Comparison of ENCODE assay signal across 15 cellular contexts in the genomic region with DNA sequence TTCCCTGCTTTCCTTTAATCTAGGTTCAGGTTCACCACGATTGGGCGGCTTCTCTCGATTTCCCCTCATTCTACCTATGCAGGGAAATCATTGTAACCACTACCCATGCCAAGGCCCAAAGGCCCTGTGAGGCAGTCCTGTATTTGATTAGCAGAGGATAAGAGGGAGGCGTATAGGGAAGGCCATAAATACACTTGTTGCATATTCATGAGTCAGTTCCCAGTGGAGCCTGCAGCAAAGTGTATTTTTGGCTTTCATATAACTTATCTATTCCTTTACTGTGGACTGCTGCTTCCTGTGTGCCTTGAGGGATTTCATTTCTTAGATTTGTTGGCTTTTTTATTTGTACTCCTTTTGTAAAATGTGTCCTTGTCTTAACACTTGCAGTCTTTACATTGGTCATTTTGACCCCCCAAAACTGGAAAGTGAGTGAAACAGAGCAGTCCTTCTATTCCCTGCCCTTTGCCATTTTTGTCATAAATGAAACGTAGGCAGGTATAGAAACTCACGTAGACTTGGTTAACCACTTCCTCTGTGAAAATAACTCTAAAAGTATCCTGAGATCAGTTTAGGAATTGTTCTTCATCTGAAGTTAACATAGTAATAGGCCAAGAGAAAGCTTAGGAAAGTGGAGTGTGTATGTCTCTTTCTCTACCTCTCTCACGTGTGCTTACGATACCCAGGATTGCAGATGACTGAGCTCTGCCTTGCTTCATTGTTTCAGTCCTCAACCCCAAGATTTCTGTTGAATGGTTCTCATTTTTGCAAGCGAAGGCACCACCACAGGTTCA. TPM values are rescaled to one million over a fixed set of nuclear protein-coding genes. Genes with fewer than 3 reads are reported as not detected.
A peak's percentile ranks its signal among the peaks of the same experiment; 100 is the strongest.
DNase-seq lines count a peak whose midpoint lies in the region; ATAC-seq and TF ChIP-seq lines count a peak whose summit lies in the region.
"Had no signal": no experiment of that assay in that cellular context is flagged by ENCODE, and none has a peak within 500 bp of the region (broad histone marks: within the 10 kb centered on the region; RNA-seq: fewer than 3 reads in every experiment).

No MANE protein-coding gene starts in this region.

- H3K9me3 Mint-ChIP-seq in memory B cell = no peaks in the 10 kb centered on the region
- H3K9me3 Mint-ChIP-seq: dendritic cell treated with granulocyte-macrophage colony-stimulating factor and Interleukin-4, amounts not matched to agents 40 ng/mL and 50 ng/mL, for 4 days had no signal

- no peak overlapping the region for H3K9ac ChIP-seq in DND-41 (ENCODE audit: low read depth, low read length)
- peak overlapping the region; percentile 13; the same call in 1 of the 2 replicates for H3K9ac ChIP-seq in OCI-LY3 (ENCODE audit: low read length)

- no peaks in the 10 kb centered on the region for H3K27me3 Mint-ChIP-seq in memory B cell
- H3K27me3 Mint-ChIP-seq: dendritic cell treated with granulocyte-macrophage colony-stimulating factor and Interleukin-4, amounts not matched to agents 40 ng/mL and 50 ng/mL, for 4 days had no signal

- no peak for TF ChIP-seq EP300 in upper lobe of left lung (IDR thresholded peaks at IDR 0.05)

- TF ChIP-seq CTCF in DND-41 (IDR thresholded peaks at IDR 0.05; ENCODE audit: borderline replicate concordance, extremely low read depth, low read length, poor library complexity, severe bottlenecking) (no peak), OCI-LY3 (IDR thresholded peaks at IDR 0.05; ENCODE audit: low read depth, low read length) (no peak), upper lobe of left lung (IDR thresholded peaks at IDR 0.05) (no peak)

- no peak overlapping the region for H3K4me3 Mint-ChIP-seq in memory B cell
- H3K4me3 Mint-ChIP-seq: dendritic cell treated with granulocyte-macrophage colony-stimulating factor and Interleukin-4, amounts not matched to agents 40 ng/mL and 50 ng/mL, for 4 days had no signal

- H3K36me3 ChIP-seq in DND-41 (ENCODE audit: insufficient read depth, low read length) (peaks cover 96% of the 10 kb centered on the region), OCI-LY3 (replicated peaks; ENCODE audit: low read depth, low read length) (peaks cover 33% of the 10 kb centered on the region), upper lobe of left lung (peaks cover 22 to 97% (median 78%) of the 10 kb centered on the region in 4 donors)

- H3K4me1 Mint-ChIP-seq in memory B cell = peaks cover 24% of the 10 kb centered on the region

- H3K4me3 ChIP-seq in DND-41 (ENCODE audit: low read depth in 1 of 2, low read length in 2 of 2) (no peak overlapping the region), OCI-LY3 (ENCODE audit: low read length) (peak overlapping the region; percentile 40; the same call in 1 of the 2 replicates), upper lobe of left lung (no peak overlapping the region)

- ATAC-seq in DND-41 (ENCODE audit: insufficient read depth, low read depth) = 0 out of 3 replicates have a peak, but pooled peaks have one; percentile 24
- ATAC-seq in GM18909 (IDR thresholded peaks at IDR 0.05; ENCODE audit: poor library complexity, unreplicated experiment) = peak; percentile 39
- ATAC-seq in memory B cell (ENCODE audit: low read depth) = no peak
- ATAC-seq in upper lobe of left lung (ENCODE audit: low FRiP score in 2 of 2) = no peak
- ATAC-seq: foreskin keratinocyte had no signal

- H3K4me1 ChIP-seq in DND-41 (ENCODE audit: insufficient read depth, low read length) (peaks cover 4% of the 10 kb centered on the region; the same call in 1 of the 2 replicates), OCI-LY3 (ENCODE audit: low read length) (peaks cover 25% of the 10 kb centered on the region), upper lobe of left lung (no peaks in the 10 kb centered on the region)
- H3K4me1 ChIP-seq: foreskin keratinocyte had no signal

- H3K27ac Mint-ChIP-seq in memory B cell = peak overlapping the region; percentile 76
- H3K27ac Mint-ChIP-seq: dendritic cell treated with granulocyte-macrophage colony-stimulating factor and Interleukin-4, amounts not matched to agents 40 ng/mL and 50 ng/mL, for 4 days had no signal

- no peak for DNase-seq in DND-41
- no peak for DNase-seq in memory B cell (ENCODE audit: low spot score in 2 of 2)
- DNase-seq in NCI-H345 treated with DMSO at 0.1 percent for 48 hours (lab: John Stamatoyannopoulos, UW; ENCODE audit: unreplicated experiment) = no peak
- DNase-seq in upper lobe of left lung = no peak
- DNase-seq in ureter (ENCODE audit: low spot score) = no peak
- DNase-seq in activated CD4-positive, CD25-positive, alpha-beta regulatory T cell (lab: John Stamatoyannopoulos, UW) = no peak
- DNase-seq: activated gamma-delta T cell treated with Interleukin-2 at 50 U/mL for 16 hours; COR-L47; foreskin keratinocyte; IMR-90; NCI-H2171; stimulated activated CD4-positive, alpha-beta T cell treated with anti-CD3 and anti-CD28 coated beads, Interleukin-12 subunit alpha, Interleukin-12 subunit beta, amount 100 ng/mL, for 4 hours had no signal

- H3K4me2 ChIP-seq in DND-41 (ENCODE audit: insufficient read depth, low read length) = no peak overlapping the region
- H3K4me2 ChIP-seq in OCI-LY3 (ENCODE audit: low read length) = peak overlapping the region; percentile 72

- no peak overlapping the region for H2AFZ ChIP-seq in DND-41 (ENCODE audit: low read depth, low read length)
- no peak overlapping the region for H2AFZ ChIP-seq in OCI-LY3 (ENCODE audit: low read depth, low read length)

- H3K27me3 ChIP-seq in DND-41 (ENCODE audit: insufficient read depth, low read length, poor library complexity) (no peaks in the 10 kb centered on the region), OCI-LY3 (ENCODE audit: low read depth, low read length) (no peaks in the 10 kb centered on the region), upper lobe of left lung (no peaks in the 10 kb centered on the region)
- H3K27me3 ChIP-seq: foreskin keratinocyte had no signal

- no peak overlapping the region for H3K27ac ChIP-seq in DND-41 (ENCODE audit: low read length)
- peak overlapping the region; percentile 54 for H3K27ac ChIP-seq in OCI-LY3 (ENCODE audit: low read length)
- no peak overlapping the region for H3K27ac ChIP-seq in upper lobe of left lung
- H3K27ac ChIP-seq: foreskin keratinocyte had no signal

- whole genome bisulfite sequencing in upper lobe of left lung, 2 donors = 80 to 87% methylated on average over 9 of the region's 9 CpGs

- peaks cover 43% of the 10 kb centered on the region for H3K36me3 Mint-ChIP-seq in memory B cell

- H3K79me2 ChIP-seq in DND-41 (ENCODE audit: insufficient read depth, low read length) (no peaks in the 10 kb centered on the region), OCI-LY3 (ENCODE audit: low read length) (no peaks in the 10 kb centered on the region)

- no peak for TF ChIP-seq POLR2A in upper lobe of left lung (IDR thresholded peaks at IDR 0.05)

- H3K9me3 ChIP-seq in DND-41 (ENCODE audit: insufficient read depth, low read length, severe bottlenecking) (no peaks in the 10 kb centered on the region), OCI-LY3 (ENCODE audit: insufficient read depth, low read length) (no peaks in the 10 kb centered on the region), upper lobe of left lung (no peaks in the 10 kb centered on the region)

- H4K20me1 ChIP-seq in DND-41 (ENCODE audit: insufficient read depth, low read length) (peaks cover 8% of the 10 kb centered on the region; the same call in 1 of the 2 replicates), OCI-LY3 (ENCODE audit: insufficient read depth, low read length) (no peaks in the 10 kb centered on the region)

RNA-seq across cellular contexts. Expression of gene KCNQ4, which starts 19.6 kb away (rescaled TPM):
- total RNA-seq in upper lobe of left lung (under 1 TPM in 5 of 6 donors, not detected in 1; 0.44 to 0.89 (median 0.60) TPM), ureter (3.7 TPM)
- total RNA-seq: foreskin keratinocyte, IMR-90 had no signal

Comparison
In these comparisons a context has a peak if more than half of its experiments do, and no peak if none do; other contexts are left out.
1. ATAC-seq: peak in DND-41 (single experiment) and GM18909 (single experiment); none in memory B cell (single experiment) and upper lobe of left lung (0 of 2).